Comparison of ENCODE assay signal across 1 cellular context in genomic region chr13:91347996-91348905, GRCh38.
TF ChIP-seq lines count a peak whose summit lies in the region.

No MANE protein-coding gene starts in this region.

TF ChIP-seq in GM23338, 12 proteins besides CTCF, POLR2A, EP300 and RAD21 (continued from another document):
- no peak for TF ChIP-seq ZNF462 (CRISPR knock-in tag; IDR thresholded peaks at IDR 0.05)
